In genomic region chr15:92821491-92822116, GRCh38 we compare ENCODE assay signal across 1 cellular context.
TF ChIP-seq lines count a peak whose summit lies in the region.

No MANE protein-coding gene starts in this region.

TF ChIP-seq in HEK293, 187 proteins besides CTCF, POLR2A, EP300 and RAD21 (continued from another document):
- no peak for TF ChIP-seq ZNF112 (tag by site-specific recombination; IDR thresholded peaks at IDR 0.05)
